In the genomic region with DNA sequence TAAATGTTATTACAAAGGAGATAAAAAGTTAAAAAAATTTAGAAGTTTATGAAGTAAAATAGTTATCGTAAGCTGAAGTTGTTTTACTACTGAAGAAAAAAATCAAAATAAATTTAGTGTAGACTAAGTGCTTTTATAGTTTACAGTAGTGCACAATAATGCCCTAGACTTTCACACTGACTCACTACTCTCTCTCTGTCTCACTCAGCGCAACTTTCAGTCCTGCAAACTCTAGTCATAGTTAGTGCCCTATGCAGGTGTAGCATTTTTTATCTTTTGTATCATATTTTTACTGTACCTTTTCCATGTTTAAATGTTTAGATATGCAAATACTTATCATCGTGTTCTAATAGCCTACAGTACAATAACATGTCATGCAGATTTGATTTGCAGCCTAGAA, we compare ENCODE assay signal across 14 cellular contexts. TPM values are rescaled to one million over a fixed set of nuclear protein-coding genes. Genes with fewer than 3 reads are reported as not detected.
DNase-seq lines count a peak whose midpoint lies in the region; ATAC-seq and TF ChIP-seq lines count a peak whose summit lies in the region.
"Had no signal": no experiment of that assay in that cellular context is flagged by ENCODE, and none has a peak within 500 bp of the region (broad histone marks: within the 10 kb centered on the region; RNA-seq: fewer than 3 reads in every experiment).

No MANE protein-coding gene starts in this region.

- no peak for DNase-seq in NCI-H2171 (lab: John Stamatoyannopoulos, UW)
- no peak for DNase-seq in NOMO-1 treated with DMSO at 0.1 percent for 48 hours (lab: John Stamatoyannopoulos, UW; ENCODE audit: unreplicated experiment)
- no peak for DNase-seq in GM10248 (ENCODE audit: extremely low spot score)
- no peak for DNase-seq in CD8-positive, alpha-beta T cell
- DNase-seq: activated naive CD4-positive, alpha-beta T cell treated with anti-CD3 and anti-CD28 coated beads, Interleukin-2, amount 50 U/mL, for 16 hours; stimulated activated CD4-positive, alpha-beta T cell treated with anti-CD3 and anti-CD28 coated beads, Interleukin-1b, Interleukin-23, amount 100 ng/mL, for 48 hours; upper lobe of left lung had no signal

- no peak overlapping the region for H3K27ac Mint-ChIP-seq in CD8-positive, alpha-beta T cell
- H3K27ac Mint-ChIP-seq: nephron had no signal

- H3K4me3 Mint-ChIP-seq in CD8-positive, alpha-beta T cell: no peak overlapping the region
- H3K4me3 Mint-ChIP-seq: nephron had no signal

- POLR2A ChIA-PET in GM10248 (lab: Yijun Ruan, JAX): no interaction called here
- POLR2A ChIA-PET in CD8-positive, alpha-beta T cell (lab: Charles Lee): no interaction called here

- H3K9me3 Mint-ChIP-seq in CD8-positive, alpha-beta T cell: no peaks in the 10 kb centered on the region
- H3K9me3 Mint-ChIP-seq: nephron had no signal

- peaks cover 3% of the 10 kb centered on the region for H3K27me3 Mint-ChIP-seq in CD8-positive, alpha-beta T cell (ENCODE audit: low read depth)

- H3K4me3 ChIP-seq in CD8-positive, alpha-beta T cell (ENCODE audit: low read depth, low read length): no peak overlapping the region
- H3K4me3 ChIP-seq: right atrium auricular region, SJSA1, upper lobe of left lung had no signal

- H3K36me3 ChIP-seq in CD8-positive, alpha-beta T cell (ENCODE audit: insufficient read depth, low read length): no peaks in the 10 kb centered on the region
- H3K36me3 ChIP-seq: right atrium auricular region, SJSA1, upper lobe of left lung had no signal

- H3K9me3 ChIP-seq in CD8-positive, alpha-beta T cell (ENCODE audit: low read length): no peaks in the 10 kb centered on the region
- H3K9me3 ChIP-seq: right atrium auricular region, SJSA1, upper lobe of left lung had no signal

- no peaks in the 10 kb centered on the region for H3K27me3 ChIP-seq in CD8-positive, alpha-beta T cell (ENCODE audit: insufficient read depth, low read length)
- H3K27me3 ChIP-seq: right atrium auricular region, SJSA1, upper lobe of left lung had no signal

- H3K27ac ChIP-seq in CD8-positive, alpha-beta T cell (ENCODE audit: low read depth, low read length): no peak overlapping the region
- H3K27ac ChIP-seq: right atrium auricular region, SJSA1, upper lobe of left lung had no signal

- peak; percentile 87 for ATAC-seq in GM18511 (IDR thresholded peaks at IDR 0.05; ENCODE audit: unreplicated experiment)
- ATAC-seq in GM19351 (IDR thresholded peaks at IDR 0.05; ENCODE audit: unreplicated experiment): peak; percentile 91
- peak; percentile 84 for ATAC-seq in HG02759 (IDR thresholded peaks at IDR 0.05; ENCODE audit: unreplicated experiment)
- ATAC-seq in HG03378 (IDR thresholded peaks at IDR 0.05; ENCODE audit: unreplicated experiment): peak; percentile 80
- ATAC-seq in CD8-positive, alpha-beta T cell: no peak

- H3K4me1 ChIP-seq in CD8-positive, alpha-beta T cell (ENCODE audit: insufficient read depth, low read length): no peaks in the 10 kb centered on the region
- H3K4me1 ChIP-seq: right atrium auricular region, SJSA1, upper lobe of left lung had no signal

- CTCF ChIA-PET in GM10248 (lab: Yijun Ruan, JAX): no interaction called here
- CTCF ChIA-PET in CD8-positive, alpha-beta T cell (lab: Charles Lee): no interaction called here

- intact Hi-C loops in CD8-positive, alpha-beta T cell (cut with DNase I, micrococcal nuclease): no loop called here

- H3K4me1 Mint-ChIP-seq in CD8-positive, alpha-beta T cell (ENCODE audit: low read depth): no peaks in the 10 kb centered on the region
- H3K4me1 Mint-ChIP-seq: nephron had no signal

- no peak for TF ChIP-seq CTCF in GM10248 (IDR thresholded peaks at IDR 0.05; ENCODE audit: control extremely low read depth, extremely low read depth, low read depth, missing control alignments)
- no peak for TF ChIP-seq CTCF in CD8-positive, alpha-beta T cell (IDR thresholded peaks at IDR 0.05)

- no peaks in the 10 kb centered on the region for H3K36me3 Mint-ChIP-seq in CD8-positive, alpha-beta T cell

RNA-seq across cellular contexts. Expression of gene TOM1L1, which starts 17.7 kb away (rescaled TPM):
- total RNA-seq in CD8-positive, alpha-beta T cell: not detected
